Comparison of ENCODE assay signal across 2 cellular contexts in genomic region chr1:16461681-16462080, GRCh38.
TF ChIP-seq lines count a peak whose summit lies in the region.

No MANE protein-coding gene starts in this region.

TF ChIP-seq in HEK293, 187 proteins besides CTCF, POLR2A, EP300 and RAD21:
- TF ChIP-seq ZBTB48 (tag by site-specific recombination; IDR thresholded peaks at IDR 0.05): no peak
- no peak for TF ChIP-seq ZNF416 (tag by site-specific recombination; IDR thresholded peaks at IDR 0.05)
- no peak for TF ChIP-seq ZNF202 (tag by site-specific recombination; IDR thresholded peaks at IDR 0.05; ENCODE audit: borderline replicate concordance)
- TF ChIP-seq ZNF362 (tag by site-specific recombination; IDR thresholded peaks at IDR 0.05): 0 out of 2 replicates have a peak, but pooled peaks have one; percentile 12
- TF ChIP-seq ZNF510 (tag by site-specific recombination; IDR thresholded peaks at IDR 0.05; ENCODE audit: insufficient replicate concordance): no peak
- no peak for TF ChIP-seq ZNF248 (tag by site-specific recombination; IDR thresholded peaks at IDR 0.05)
- no peak for TF ChIP-seq ZNF114 (tag by site-specific recombination; IDR thresholded peaks at IDR 0.05)
- no peak for TF ChIP-seq ZNF777 (tag by site-specific recombination; IDR thresholded peaks at IDR 0.05; ENCODE audit: borderline replicate concordance)
- TF ChIP-seq ZNF654 (tag by site-specific recombination; IDR thresholded peaks at IDR 0.05; ENCODE audit: low read depth): no peak
- TF ChIP-seq GLIS1 (tag by site-specific recombination; IDR thresholded peaks at IDR 0.05): peak; percentile 10; the same call in 1 of the 2 replicates

TF ChIP-seq in GM12878, 131 proteins besides CTCF, POLR2A, EP300 and RAD21:
- no peak for TF ChIP-seq ZBED1 (IDR thresholded peaks at IDR 0.05; ENCODE audit: borderline replicate concordance)
- TF ChIP-seq NR2F1 (conservative IDR thresholded peaks at IDR 0.05): 0 out of 2 replicates have a peak, but pooled peaks have one; percentile 17
